9 cellular contexts compared by ENCODE assay signal in the genomic region with DNA sequence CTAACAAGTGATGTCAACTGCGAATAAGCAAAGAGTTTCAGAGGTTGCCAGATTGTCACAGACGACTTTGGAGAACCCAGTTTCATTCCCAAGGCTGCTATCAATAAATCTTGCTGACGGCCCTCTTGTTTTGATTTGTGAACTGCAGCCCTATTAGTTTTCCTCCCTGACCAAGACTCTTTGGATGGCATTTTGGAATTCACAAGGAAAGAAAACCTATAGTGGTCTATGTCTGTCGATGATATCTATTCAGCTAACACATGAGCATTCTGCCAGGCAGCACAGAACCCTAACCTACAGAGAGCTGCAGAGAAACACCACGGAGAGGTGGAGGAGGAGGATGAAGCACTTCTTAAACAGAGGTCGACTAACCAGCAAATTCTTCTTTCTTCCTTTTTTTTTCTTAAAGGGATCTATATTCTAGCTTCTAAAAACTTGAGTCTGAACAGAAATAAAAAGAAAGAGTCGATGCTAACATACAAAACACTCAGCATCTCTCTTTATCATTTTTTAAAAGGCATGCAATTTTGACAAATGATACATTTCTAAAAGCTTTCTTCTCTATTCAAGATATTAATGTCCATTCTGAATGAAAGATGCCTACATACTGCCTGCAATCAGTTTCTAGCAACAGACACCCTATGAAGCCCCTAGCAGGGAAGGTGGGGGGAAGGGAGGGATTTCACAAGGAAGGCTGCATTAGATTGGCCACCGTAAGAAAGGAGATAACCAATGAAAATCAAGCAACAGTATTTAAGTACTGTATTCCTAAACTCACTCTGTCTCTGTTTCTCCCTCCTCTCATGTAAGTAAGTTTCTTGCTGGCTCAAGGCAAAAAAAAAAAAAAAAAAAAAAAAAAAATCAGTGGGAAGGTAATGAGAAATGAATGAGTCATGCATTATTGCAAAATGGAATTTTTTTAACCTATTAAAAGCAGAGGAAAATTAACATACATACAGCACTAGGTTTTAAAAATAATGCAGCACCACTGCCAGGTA.
DNase-seq lines count a peak whose midpoint lies in the region; ATAC-seq and TF ChIP-seq lines count a peak whose summit lies in the region.
"Had no signal": no experiment of that assay in that cellular context is flagged by ENCODE, and none has a peak within 500 bp of the region (broad histone marks: within the 10 kb centered on the region; RNA-seq: fewer than 3 reads in every experiment).

No MANE protein-coding gene starts in this region.

- no peaks in the 10 kb centered on the region for H3K36me3 Mint-ChIP-seq in activated CD4-positive, alpha-beta T cell treated with anti-CD3 and anti-CD28 coated beads for 36 hours (ENCODE audit: low read depth)
- H3K36me3 Mint-ChIP-seq in type B pancreatic cell: no peaks in the 10 kb centered on the region

- POLR2A ChIA-PET in activated CD4-positive, alpha-beta T cell treated with anti-CD3 and anti-CD28 coated beads for 36 hours (lab: Charles Lee): interaction anchor here (0.5 kb wide), 1 partner anchor 20 kb away, joined by 5 read pairs; no protein-coding TSS in a partner anchor

- no peak for DNase-seq in activated CD4-positive, alpha-beta T cell treated with anti-CD3 and anti-CD28 coated beads for 36 hours
- DNase-seq in activated CD4-positive, alpha-beta T cell treated with anti-CD3 and anti-CD28 coated beads for 48 hours: no peak
- DNase-seq in astrocyte of the cerebellum (ENCODE audit: low read depth): peak; percentile 81
- DNase-seq in iPS-NIHi7 (ENCODE audit: extremely low spot score): peak; percentile 78
- no peak for DNase-seq in type B pancreatic cell (ENCODE audit: extremely low spot score, unreplicated experiment)
- DNase-seq in GM13976 (ENCODE audit: low spot score): no peak
- no peak for DNase-seq in activated CD4-positive, CD25-positive, alpha-beta regulatory T cell (lab: John Stamatoyannopoulos, UW)

- TF ChIP-seq CTCF in astrocyte of the cerebellum (IDR thresholded peaks at IDR 0.05; ENCODE audit: low read depth, low read length, missing control alignments) (no peak), type B pancreatic cell (conservative IDR thresholded peaks at IDR 0.05) (no peak), GM13976 (IDR thresholded peaks at IDR 0.05; ENCODE audit: borderline replicate concordance, control extremely low read depth, extremely low read depth, insufficient read depth, missing control alignments) (no peak)

- intact Hi-C loops in activated CD4-positive, alpha-beta T cell treated with anti-CD3 and anti-CD28 coated beads for 36 hours (cut with DNase I, micrococcal nuclease): no loop called here

- ATAC-seq in activated CD4-positive, alpha-beta T cell treated with anti-CD3 and anti-CD28 coated beads for 36 hours: peak; percentile 28
- ATAC-seq in GM19455 (IDR thresholded peaks at IDR 0.05; ENCODE audit: unreplicated experiment): no peak

- H3K27me3 Mint-ChIP-seq in activated CD4-positive, alpha-beta T cell treated with anti-CD3 and anti-CD28 coated beads for 36 hours: no peaks in the 10 kb centered on the region
- no peaks in the 10 kb centered on the region for H3K27me3 Mint-ChIP-seq in type B pancreatic cell

- peak overlapping the region; percentile 57 for H3K4me3 ChIP-seq in astrocyte of the cerebellum (ENCODE audit: low read depth, low read length)
- H3K4me3 ChIP-seq: BLaER1 had no signal

- in situ Hi-C loops in astrocyte of the cerebellum (cut with HindIII; ENCODE audit: low sequenced_read_pairs): no loop called here
- in situ Hi-C loops in GM13976 (cut with MboI; ENCODE audit: low sequenced_read_pairs, unreplicated experiment): no loop called here

- H3K9me3 Mint-ChIP-seq in activated CD4-positive, alpha-beta T cell treated with anti-CD3 and anti-CD28 coated beads for 36 hours (ENCODE audit: low read depth): no peaks in the 10 kb centered on the region
- peaks cover under 1% of the 10 kb centered on the region for H3K9me3 Mint-ChIP-seq in type B pancreatic cell

- H3K4me3 Mint-ChIP-seq in activated CD4-positive, alpha-beta T cell treated with anti-CD3 and anti-CD28 coated beads for 36 hours: peak overlapping the region; percentile 42
- H3K4me3 Mint-ChIP-seq in type B pancreatic cell: peak overlapping the region; percentile 69

- H3K4me1 Mint-ChIP-seq in activated CD4-positive, alpha-beta T cell treated with anti-CD3 and anti-CD28 coated beads for 36 hours: peaks cover 21% of the 10 kb centered on the region
- peaks cover 26% of the 10 kb centered on the region for H3K4me1 Mint-ChIP-seq in type B pancreatic cell (ENCODE audit: unreplicated experiment)

- no peak overlapping the region for H3K27ac Mint-ChIP-seq in activated CD4-positive, alpha-beta T cell treated with anti-CD3 and anti-CD28 coated beads for 36 hours
- no peak overlapping the region for H3K27ac Mint-ChIP-seq in type B pancreatic cell

- CTCF ChIA-PET in activated CD4-positive, alpha-beta T cell treated with anti-CD3 and anti-CD28 coated beads for 36 hours (lab: Charles Lee): interaction anchor here (0.7 to 2.9 kb wide), 2 partner anchors 11 to 55 kb away, joined by 5 to 12 read pairs; no protein-coding TSS in a partner anchor

Comparison
In these comparisons a context has a peak if more than half of its experiments do, and no peak if none do; other contexts are left out.
1. DNase-seq: peak in astrocyte of the cerebellum (single experiment) and iPS-NIHi7 (single experiment); none in activated CD4-positive, alpha-beta T cell treated with anti-CD3 and anti-CD28 coated beads for 36 hours (single experiment), activated CD4-positive, alpha-beta T cell treated with anti-CD3 and anti-CD28 coated beads for 48 hours (single experiment), type B pancreatic cell (single experiment), GM13976 (single experiment) and activated CD4-positive, CD25-positive, alpha-beta regulatory T cell (0 of 4).